Comparison of ENCODE assay signal across 25 cellular contexts in genomic region chr12:83476695-83477094, GRCh38.
"Had no signal": no experiment of that assay in that cellular context is flagged by ENCODE, and none has a peak within 500 bp of the region (broad histone marks: within the 10 kb centered on the region; RNA-seq: fewer than 3 reads in every experiment).

No MANE protein-coding gene starts in this region.

- H3K4me3 ChIP-seq: lung, neural progenitor cell, psoas muscle, skin epidermis, stomach, testis, tibial artery, upper lobe of right lung had no signal

- H3K9me3 ChIP-seq: neutrophil, psoas muscle, stomach, testis, tibial artery, upper lobe of right lung had no signal

- ATAC-seq: natural killer cell; psoas muscle; sciatic nerve; stimulated activated naive B cell treated with anti-CD40 and anti-IgM and Interleukin-4, amounts not matched to agents 10 μg/mL and 1 μg/mL and 100 μg/mL, for 72 hours; stimulated activated naive CD8-positive, alpha-beta T cell treated with anti-CD3 and anti-CD28 coated beads, Interleukin-15, Interleukin-2, amounts not matched to agents 100 U/mL and 50 U/mL, for 24 hours; upper lobe of right lung had no signal

- H3K4me1 ChIP-seq: neural progenitor cell, parathyroid adenoma, psoas muscle, testis, tibial artery, upper lobe of right lung had no signal

- DNase-seq: hypothalamus; immature natural killer cell; kidney; naive B cell; natural killer cell; nephron progenitor cell; occipital lobe; psoas muscle; stimulated activated CD4-positive, alpha-beta T cell treated with anti-CD3 and anti-CD28 coated beads, Interleukin-12 subunit alpha, Interleukin-12 subunit beta, amount 100 ng/mL, for 4 hours; stimulated activated CD4-positive, alpha-beta T cell treated with anti-CD3 and anti-CD28 coated beads, Interleukin-15, amount 100 ng/mL, for 24 hours; stimulated activated CD4-positive, alpha-beta T cell treated with anti-CD3 and anti-CD28 coated beads, Interleukin-2, amount 100 ng/mL, for 24 hours; stimulated activated CD4-positive, alpha-beta T cell treated with anti-CD3 and anti-CD28 coated beads, Interleukin-4, amount 100 ng/mL, for 1 hour; stimulated activated naive B cell treated with anti-CD40 and anti-IgM and Interleukin-4, amounts not matched to agents 10 μg/mL and 1 μg/mL and 100 μg/mL, for 72 hours; stimulated activated naive CD8-positive, alpha-beta T cell treated with anti-CD3 and anti-CD28 coated beads, Interleukin-15, Interleukin-2, amounts not matched to agents 100 U/mL and 50 U/mL, for 24 hours; stomach; testis; tibial artery; trophoblast cell; upper lobe of right lung had no signal

- H3K27ac ChIP-seq: neural progenitor cell, neutrophil, parathyroid adenoma, psoas muscle, skin epidermis, stomach, testis, tibial artery, upper lobe of right lung had no signal

- H3K27me3 ChIP-seq: neural progenitor cell, neutrophil, stomach, testis, tibial artery, upper lobe of right lung had no signal

- H3K36me3 ChIP-seq: neural progenitor cell, neutrophil, stomach, tibial artery, upper lobe of right lung had no signal
